In the genomic region with DNA sequence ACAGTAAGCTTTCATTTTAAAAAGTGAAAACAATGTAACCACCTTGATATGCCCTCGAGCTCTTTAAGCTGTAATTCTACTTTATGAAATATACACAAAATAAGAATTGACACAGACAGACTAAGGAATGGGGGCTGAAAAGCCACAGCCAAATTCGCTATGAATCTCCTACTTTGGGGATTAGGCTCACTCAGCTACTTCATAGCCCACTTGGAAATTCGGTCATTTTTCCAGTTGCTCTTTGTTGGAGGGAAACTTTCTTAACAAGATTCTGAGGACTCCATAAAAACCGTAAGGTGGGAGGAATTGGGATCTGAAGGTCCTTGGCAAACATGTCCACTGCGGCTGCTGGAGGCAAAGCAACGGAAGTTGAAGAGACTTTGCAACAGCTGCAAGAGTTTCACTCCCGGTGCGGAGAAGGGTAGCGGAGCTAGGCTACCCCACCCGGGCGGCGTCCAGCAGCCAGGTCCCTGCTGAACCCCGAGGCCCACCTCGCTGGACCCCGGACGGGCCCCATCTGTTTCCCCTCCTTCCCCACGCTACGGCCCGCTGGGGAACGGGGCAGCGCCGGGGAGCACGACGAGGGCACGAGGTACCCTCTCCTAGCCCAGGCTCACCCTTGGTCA, we compare ENCODE assay signal across 7 cellular contexts. TPM values are rescaled to one million over a fixed set of nuclear protein-coding genes. Genes with fewer than 3 reads are reported as not detected.
DNase-seq lines count a peak whose midpoint lies in the region; ATAC-seq and TF ChIP-seq lines count a peak whose summit lies in the region.

No MANE protein-coding gene starts in this region.

- H3K27me3 ChIP-seq in OCI-LY3 (ENCODE audit: low read depth, low read length), result no peaks in the 10 kb centered on the region
- H3K27me3 ChIP-seq in ascending aorta, result no peaks in the 10 kb centered on the region

- H3K9ac ChIP-seq in OCI-LY3 (ENCODE audit: low read length), result peak overlapping the region; percentile 76

- 0 out of 2 replicates have a peak overlapping the region, but pooled peaks have one; percentile 11 for H3K27ac ChIP-seq in OCI-LY3 (ENCODE audit: low read length)
- peak overlapping the region; percentile 38 to 74 for H3K27ac ChIP-seq in ascending aorta

- intact Hi-C loops in ascending aorta (cut with DNase I), result loop anchor here (1.0 to 5.0 kb wide), 2 partner anchors 13 to 120 kb away; partner anchors contain the start of genes AKIRIN1 and RRAGC

- peak; percentile 19 for ATAC-seq in GM18868 (IDR thresholded peaks at IDR 0.05; ENCODE audit: unreplicated experiment)
- peak; percentile 24 for ATAC-seq in HG02840 (IDR thresholded peaks at IDR 0.05; ENCODE audit: low FRiP score, unreplicated experiment)

- H3K4me3 ChIP-seq in OCI-LY3 (ENCODE audit: low read length) (peak overlapping the region; percentile 99), ascending aorta (peak overlapping the region; percentile 76 to 96)

- H3K36me3 ChIP-seq in OCI-LY3 (replicated peaks; ENCODE audit: low read depth, low read length), result peaks cover 2% of the 10 kb centered on the region
- no peaks in the 10 kb centered on the region for H3K36me3 ChIP-seq in ascending aorta

- DNase-seq in ascending aorta (ENCODE audit: low spot score in 2 of 2) (no peak), iPS-NIHi11 (ENCODE audit: low spot score) (peak; percentile 18), NCI-H2196 (lab: John Stamatoyannopoulos, UW; ENCODE audit: unreplicated experiment) (no peak)
- peak; percentile 27 for DNase-seq in stimulated activated CD4-positive, alpha-beta T cell treated with anti-CD3 and anti-CD28 coated beads, Interleukin-1b, Interleukin-23, amount 100 ng/mL, for 48 hours

- H3K4me1 ChIP-seq in OCI-LY3 (ENCODE audit: low read length) (peaks cover 18% of the 10 kb centered on the region), ascending aorta (peaks cover 8 to 12% of the 10 kb centered on the region in 2 donors)

- TF ChIP-seq CTCF in OCI-LY3 (IDR thresholded peaks at IDR 0.05; ENCODE audit: low read depth, low read length), result no peak
- no peak for TF ChIP-seq CTCF in ascending aorta (IDR thresholded peaks at IDR 0.05)

- H3K79me2 ChIP-seq in OCI-LY3 (ENCODE audit: low read length), result peaks cover 31% of the 10 kb centered on the region

- peaks cover 8% of the 10 kb centered on the region; the same call in 1 of the 2 replicates for H4K20me1 ChIP-seq in OCI-LY3 (ENCODE audit: insufficient read depth, low read length)

- H3K9me3 ChIP-seq in OCI-LY3 (ENCODE audit: insufficient read depth, low read length) (no peaks in the 10 kb centered on the region), ascending aorta (no peaks in the 10 kb centered on the region)

- peak overlapping the region; percentile 97 for H3K4me2 ChIP-seq in OCI-LY3 (ENCODE audit: low read length)

- H2AFZ ChIP-seq in OCI-LY3 (ENCODE audit: low read depth, low read length), result no peak overlapping the region

RNA-seq across cellular contexts. Expression of gene MYCBP, which starts 0.6 kb away (rescaled TPM):
- 0.64 TPM for total RNA-seq in ascending aorta

RNA-seq across cellular contexts. Expression of gene GJA9, which starts 8.9 kb away (rescaled TPM):
- total RNA-seq in ascending aorta, result not detected

RNA-seq across cellular contexts. Expression of gene RRAGC, which starts 12.9 kb away (rescaled TPM):
- 6.2 TPM for total RNA-seq in ascending aorta

Comparison
In these comparisons a context has a peak if more than half of its experiments do, and no peak if none do; other contexts are left out.
1. DNase-seq: peak in iPS-NIHi11 (single experiment) and stimulated activated CD4-positive, alpha-beta T cell treated with anti-CD3 and anti-CD28 coated beads, Interleukin-1b, Interleukin-23, amount 100 ng/mL, for 48 hours (single experiment); none in ascending aorta (0 of 2) and NCI-H2196 (single experiment).